ENCODE assay signal across 21 cellular contexts in genomic region chr10:104657458-104657857, GRCh38. TPM values are rescaled to one million over a fixed set of nuclear protein-coding genes. Genes with fewer than 3 reads are reported as not detected.
"Had no signal": no experiment of that assay in that cellular context is flagged by ENCODE, and none has a peak within 500 bp of the region (broad histone marks: within the 10 kb centered on the region; RNA-seq: fewer than 3 reads in every experiment).

No MANE protein-coding gene starts in this region.

- DNase-seq: activated CD4-positive, alpha-beta T cell treated with anti-CD3 and anti-CD28 coated beads for 48 hours; activated CD8-positive, alpha-beta T cell treated with anti-CD3 and anti-CD28 coated beads for 36 hours; activated effector memory CD4-positive, alpha-beta T cell treated with Interleukin-2 at 50 U/mL for 16 hours; activated naive CD4-positive, alpha-beta T cell treated with anti-CD3 and anti-CD28 coated beads, Interleukin-2, amount 50 U/mL, for 16 hours; activated T-cell treated with anti-CD3 and anti-CD28 coated beads, Interleukin-2, amount 50 U/mL, for 4 hours; brain microvascular endothelial cell; cerebellar nuclear complex; effector memory CD4-positive, alpha-beta T cell; heart left ventricle; immature natural killer cell; left cardiac atrium; lower lobe of right lung; pancreas; retina; stimulated activated CD4-positive, alpha-beta T cell treated with anti-CD3 and anti-CD28 coated beads, Interleukin-15, amount 100 ng/mL, for 24 hours; stimulated activated CD4-positive, alpha-beta T cell treated with anti-CD3 and anti-CD28 coated beads, Interleukin-4, amount 100 ng/mL, for 24 hours; stimulated activated naive CD4-positive, alpha-beta T cell treated with Interleukin-2 at 50 U/mL for 16 hours; substantia nigra had no signal

- H3K4me1 ChIP-seq: heart left ventricle, lower lobe of right lung, pancreas had no signal

- H3K27ac ChIP-seq: brain microvascular endothelial cell, heart left ventricle, lower lobe of right lung, pancreas, skin epidermis had no signal

- H3K4me3 ChIP-seq: heart left ventricle, lower lobe of right lung, pancreas, skin epidermis had no signal

- H3K9me3 ChIP-seq: heart left ventricle, lower lobe of right lung, pancreas had no signal

- H3K27me3 ChIP-seq: brain microvascular endothelial cell, pancreas had no signal

- H3K36me3 ChIP-seq: brain microvascular endothelial cell, heart left ventricle, lower lobe of right lung, pancreas had no signal

RNA-seq across cellular contexts. Expression of gene SORCS3, which starts 16.4 kb away (rescaled TPM):
- total RNA-seq: activated CD8-positive, alpha-beta T cell treated with anti-CD3 and anti-CD28 coated beads for 36 hours; activated T-cell treated with anti-CD3 and anti-CD28 coated beads, Interleukin-2, amount 50 U/mL, for 4 hours; fibroblast of lung; left cardiac atrium; lower lobe of right lung; myocyte; pancreas had no signal
- polyA plus RNA-seq: fibroblast of lung, immature natural killer cell had no signal
